8 cellular contexts compared by ENCODE assay signal in genomic region chr16:2513405-2514332, GRCh38. TPM values are rescaled to one million over a fixed set of nuclear protein-coding genes. Genes with fewer than 3 reads are reported as not detected.
A peak's percentile ranks its signal among the peaks of the same experiment; 100 is the strongest.
DNase-seq lines count a peak whose midpoint lies in the region; TF ChIP-seq lines count a peak whose summit lies in the region.

ATP6V0C (plus strand) TSS chr16:2513952; CDS start chr16:2514104, 152 bp downstream.

- peaks cover 7% of the 10 kb centered on the region for H3K79me1 ChIP-seq in H9 (ENCODE audit: insufficient read depth, low read depth, low read length, poor library complexity, severe bottlenecking)

- H3K27ac ChIP-seq in H9 (ENCODE audit: insufficient read length, low read depth, low read length) (no peak within 1 kb of the TSS), stomach (peak within 1 kb of the TSS; percentile 96 to 99 (median 99))

- H3K56ac ChIP-seq in H9 (ENCODE audit: insufficient read length, low read depth, low read length): no peak within 1 kb of the TSS

- 0 out of 3 replicates have a peak, but pooled peaks have one; percentile 8 for TF ChIP-seq CTCF in H9 (conservative IDR thresholded peaks at IDR 0.05)
- TF ChIP-seq CTCF in fibroblast of villous mesenchyme (IDR thresholded peaks at IDR 0.05; ENCODE audit: insufficient read depth, low read depth, low read length): no peak
- TF ChIP-seq CTCF in neural crest cell (conservative IDR thresholded peaks at IDR 0.05): no peak
- no peak for TF ChIP-seq CTCF in stomach (IDR thresholded peaks at IDR 0.05)

- no peak within 1 kb of the TSS for H2AK5ac ChIP-seq in H9 (ENCODE audit: insufficient read length, low read length)

- TF ChIP-seq POLR2A in stomach (IDR thresholded peaks at IDR 0.05): peak in 1 of 4 donors; percentile 70

- no peak within 1 kb of the TSS for H2BK12ac ChIP-seq in H9 (ENCODE audit: insufficient read length, low read depth, low read length)

- H3K23ac ChIP-seq in H9 (ENCODE audit: insufficient read length, low read depth, low read length): no peak within 1 kb of the TSS

- H4K8ac ChIP-seq in H9 (replicated peaks; ENCODE audit: insufficient read length, low read depth, low read length): no peak within 1 kb of the TSS

- no peak for TF ChIP-seq EP300 in stomach (IDR thresholded peaks at IDR 0.05)

- H3K4me3 ChIP-seq in MG63 (peak within 1 kb of the TSS; percentile 95), fibroblast of villous mesenchyme (ENCODE audit: low read depth, low read length) (peak within 1 kb of the TSS; percentile 96), stomach (peak within 1 kb of the TSS; percentile 67 to 100 (median 86))

- no peak within 1 kb of the TSS for H2BK5ac ChIP-seq in H9 (ENCODE audit: insufficient read length, low read length)

- no peaks in the 10 kb centered on the region for H4K20me1 ChIP-seq in H9 (ENCODE audit: control insufficient read depth, insufficient read depth, insufficient read length)

- DNase-seq in ELR (ENCODE audit: low read depth) (peak; percentile 84), H9 (peak; percentile 92), MG63 (peak; percentile 93), SHP77 (lab: John Stamatoyannopoulos, UW) (peak; percentile 81 to 84), activated gamma-delta T cell (lab: John Stamatoyannopoulos, UW) (peak; percentile 90), fibroblast of villous mesenchyme (ENCODE audit: low read depth) (peak; percentile 88), neural crest cell (ENCODE audit: low read depth, low spot score) (peak; percentile 84), stomach (peak; percentile 97)

- H4K5ac ChIP-seq in H9 (ENCODE audit: insufficient read length, low read depth, low read length): no peak within 1 kb of the TSS

- peak within 1 kb of the TSS; percentile 90 to 91 for H3K4me3 Mint-ChIP-seq in H9
- H3K4me3 Mint-ChIP-seq in neural crest cell: peak within 1 kb of the TSS; percentile 96

- no peak within 1 kb of the TSS for H2BK120ac ChIP-seq in H9 (ENCODE audit: low read depth, low read length, poor library complexity, severe bottlenecking)

- no peaks in the 10 kb centered on the region for H3K27me3 ChIP-seq in H9 (ENCODE audit: insufficient read depth, low read length)
- no peaks in the 10 kb centered on the region for H3K27me3 ChIP-seq in MG63
- no peaks in the 10 kb centered on the region for H3K27me3 ChIP-seq in stomach

- H3K27ac Mint-ChIP-seq in H9 (peak within 1 kb of the TSS; percentile 94 to 98 (median 98)), neural crest cell (ENCODE audit: unreplicated experiment) (peak within 1 kb of the TSS; percentile 98)

- H3K9ac ChIP-seq in H9 (ENCODE audit: extremely low read depth, insufficient read length, low read length): peak within 1 kb of the TSS; percentile 74

- peaks cover 5% of the 10 kb centered on the region for H3K27me3 Mint-ChIP-seq in H9 (ENCODE audit: low read depth)
- H3K27me3 Mint-ChIP-seq in neural crest cell (ENCODE audit: low read depth): no peaks in the 10 kb centered on the region

- no peak within 1 kb of the TSS for H2BK15ac ChIP-seq in H9 (ENCODE audit: low read depth, low read length)

- no CpG with 5 or more reads among the region's 122 CpGs for WGBS in H9 (ENCODE audit: extremely low coverage, insufficient read length, low lambda C conversion rate)
- 0 to 4% (median 1%) methylated on average over 5 to 122 of the region's 122 CpGs for WGBS in stomach, 5 donors

- no peak within 1 kb of the TSS for H2BK20ac ChIP-seq in H9 (ENCODE audit: low read depth, low read length, poor library complexity, severe bottlenecking)

- no peak within 1 kb of the TSS for H4K91ac ChIP-seq in H9 (ENCODE audit: insufficient read length, low read depth, low read length)

- peak within 1 kb of the TSS; percentile 94 for H3K14ac ChIP-seq in H9 (ENCODE audit: insufficient read depth, low read length)

- H3K9me3 Mint-ChIP-seq in H9 (no peaks in the 10 kb centered on the region; a peak in 1 of 5 replicates), neural crest cell (no peaks in the 10 kb centered on the region)

- peaks cover 42 to 55% of the 10 kb centered on the region in 2 experiments for H3K4me1 Mint-ChIP-seq in H9
- peaks cover 48% of the 10 kb centered on the region for H3K4me1 Mint-ChIP-seq in neural crest cell

- peaks cover 36% of the 10 kb centered on the region; the same call in 1 of the 2 replicates for H3K79me2 ChIP-seq in H9 (ENCODE audit: insufficient read depth, low read length)

- peaks cover 16% of the 10 kb centered on the region for H3K23me2 ChIP-seq in H9 (ENCODE audit: insufficient read length, low read depth, low read length, poor library complexity, severe bottlenecking)

- intact Hi-C loops in stomach (cut with DNase I; ENCODE audit: low total_unique reads): no loop called here

- no peak within 1 kb of the TSS for H2AFZ ChIP-seq in H9 (ENCODE audit: low read length)

- H3K4me2 ChIP-seq in H9 (ENCODE audit: insufficient read depth, insufficient read length, low read length): peak within 1 kb of the TSS; percentile 92

- H3K36me3 ChIP-seq in MG63: peaks cover 12% of the 10 kb centered on the region
- peaks cover 0 to 8% (median 0%) of the 10 kb centered on the region in 4 donors for H3K36me3 ChIP-seq in stomach

- H3K18ac ChIP-seq in H9 (ENCODE audit: insufficient read length, low read depth, low read length): peak within 1 kb of the TSS; percentile 89

- H3K9me3 ChIP-seq in H9 (ENCODE audit: control insufficient read depth, low read depth, low read length) (no peaks in the 10 kb centered on the region), MG63 (no peaks in the 10 kb centered on the region), stomach (no peaks in the 10 kb centered on the region)

- H3K4me1 ChIP-seq in H9 (ENCODE audit: insufficient read depth, low read length) (peaks cover 3% of the 10 kb centered on the region; the same call in 1 of the 2 replicates), stomach (peaks cover 56 to 74% (median 66%) of the 10 kb centered on the region in 4 donors)

- no peak within 1 kb of the TSS; the same call in none of the 2 replicates for H3K4ac ChIP-seq in H9 (ENCODE audit: low read depth, low read length)

- H3K36me3 Mint-ChIP-seq in H9 (ENCODE audit: insufficient read depth in 1 of 3, low read depth in 3 of 3) (peaks cover 2 to 11% (median 8%) of the 10 kb centered on the region in 3 experiments; a peak in 6 of 7 replicates), neural crest cell (ENCODE audit: low read depth) (no peaks in the 10 kb centered on the region)

- no peak within 1 kb of the TSS for H3T11ph ChIP-seq in H9 (ENCODE audit: low read length)

RNA-seq across cellular contexts. Expression of gene ATP6V0C, which starts in this region (rescaled TPM):
- total RNA-seq in H9 (2021): 176 and 184 TPM in 2 replicates
- 15.0 and 19.4 TPM in 2 replicates for total RNA-seq in MG63 (2014; rRNA removed; shearing (Covaris generic); ENCODE audit: low replicate concordance)
- 20.0 and 23.3 TPM in 2 replicates for total RNA-seq in fibroblast of villous mesenchyme
- 154 and 159 TPM in 2 replicates for total RNA-seq in neural crest cell
- total RNA-seq in stomach: 100 to 1,000 TPM in 2 of 5 donors, 10 to 100 TPM in 2, 1 to 10 TPM in 1; 8.1 to 169 (median 68.3) TPM
- 100 to 1,000 TPM in 1 of 3 donors, 10 to 100 TPM in 2; 49.8 to 113 (median 82.3) TPM for polyA plus RNA-seq in stomach
